Comparison of ENCODE assay signal across 21 cellular contexts in the genomic region with DNA sequence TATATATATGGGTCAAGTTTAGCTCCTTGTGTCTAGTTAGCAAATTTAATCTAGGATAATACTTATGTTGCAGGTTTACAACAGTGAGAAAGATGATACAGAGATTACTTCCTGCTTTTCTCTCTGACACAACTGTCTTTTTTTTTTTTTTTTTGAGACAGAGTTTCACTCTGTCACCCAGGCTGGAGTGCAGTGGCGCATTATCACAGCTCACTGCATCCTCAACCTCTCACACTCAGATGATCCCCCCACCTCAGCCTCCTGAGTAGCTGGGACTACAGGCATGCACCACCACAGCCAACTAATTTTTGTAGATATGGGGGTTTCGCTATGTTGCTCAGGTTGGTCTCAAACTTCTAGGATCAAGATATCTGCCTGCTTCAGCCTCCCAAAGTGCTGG.
"Had no signal": no experiment of that assay in that cellular context is flagged by ENCODE, and none has a peak within 500 bp of the region (broad histone marks: within the 10 kb centered on the region; RNA-seq: fewer than 3 reads in every experiment).

No MANE protein-coding gene starts in this region.

- H3K36me3 Mint-ChIP-seq: activated naive CD4-positive, alpha-beta T cell treated with anti-CD3 and anti-CD28 coated beads, Interleukin-2, amount 50 U/mL, for 72 hours; brain; memory B cell; type B pancreatic cell had no signal

- H3K9me3 ChIP-seq: mucosa of descending colon, pancreas, sigmoid colon had no signal

- H3K4me3 Mint-ChIP-seq: activated CD8-positive, alpha-beta T cell treated with anti-CD3 and anti-CD28 coated beads for 36 hours; activated T-cell treated with anti-CD3 and anti-CD28 coated beads, Interleukin-2, amount 50 U/mL, for 4 hours; brain; effector memory CD8-positive, alpha-beta T cell; memory B cell; naive thymus-derived CD4-positive, alpha-beta T cell; stimulated activated naive CD8-positive, alpha-beta T cell treated with anti-CD3 and anti-CD28 coated beads, Interleukin-15, amount 100 ng/mL, for 72 hours; type B pancreatic cell; WTC11 had no signal

- H3K4me1 ChIP-seq: left ventricle myocardium inferior, pancreas, sigmoid colon had no signal

- DNase-seq: activated CD4-positive, alpha-beta T cell treated with anti-CD3 and anti-CD28 coated beads for 4 hours; activated CD8-positive, alpha-beta T cell treated with anti-CD3 and anti-CD28 coated beads for 36 hours; activated gamma-delta T cell; activated T-cell treated with anti-CD3 and anti-CD28 coated beads, Interleukin-2, amount 50 U/mL, for 4 hours; cerebellar nuclear complex; dermis blood vessel endothelial cell; effector memory CD8-positive, alpha-beta T cell; erythroblast; kidney; left ventricle myocardium inferior; mucosa of descending colon; naive thymus-derived CD4-positive, alpha-beta T cell; pancreas; sigmoid colon; stimulated activated CD4-positive, alpha-beta T cell treated with anti-CD3 and anti-CD28 coated beads, Interleukin-1b, Interleukin-23, amount 100 ng/mL, for 48 hours; stimulated activated naive CD8-positive, alpha-beta T cell treated with anti-CD3 and anti-CD28 coated beads, Interleukin-15, amount 100 ng/mL, for 72 hours had no signal

- H3K36me3 ChIP-seq: left ventricle myocardium inferior, pancreas, sigmoid colon had no signal

- H3K9me3 Mint-ChIP-seq: stimulated activated naive CD8-positive, alpha-beta T cell treated with anti-CD3 and anti-CD28 coated beads, Interleukin-15, amount 100 ng/mL, for 72 hours had no signal

- H3K4me3 ChIP-seq: left ventricle myocardium inferior, mucosa of descending colon, pancreas, sigmoid colon had no signal

- FAIRE-seq: kidney, pancreas had no signal

- H3K27me3 ChIP-seq: pancreas, sigmoid colon had no signal

- ATAC-seq: activated CD8-positive, alpha-beta T cell treated with anti-CD3 and anti-CD28 coated beads for 36 hours; activated naive CD4-positive, alpha-beta T cell treated with anti-CD3 and anti-CD28 coated beads, Interleukin-2, amount 50 U/mL, for 72 hours; activated T-cell treated with anti-CD3 and anti-CD28 coated beads, Interleukin-2, amount 50 U/mL, for 4 hours; effector memory CD8-positive, alpha-beta T cell; mucosa of descending colon; naive thymus-derived CD4-positive, alpha-beta T cell; pancreas; stimulated activated naive CD8-positive, alpha-beta T cell treated with anti-CD3 and anti-CD28 coated beads, Interleukin-15, amount 100 ng/mL, for 72 hours; WTC11 had no signal

- H3K27ac Mint-ChIP-seq: activated CD8-positive, alpha-beta T cell treated with anti-CD3 and anti-CD28 coated beads for 36 hours; activated naive CD4-positive, alpha-beta T cell treated with anti-CD3 and anti-CD28 coated beads, Interleukin-2, amount 50 U/mL, for 72 hours; brain; effector memory CD8-positive, alpha-beta T cell; memory B cell; naive thymus-derived CD4-positive, alpha-beta T cell; stimulated activated naive CD8-positive, alpha-beta T cell treated with anti-CD3 and anti-CD28 coated beads, Interleukin-15, amount 100 ng/mL, for 72 hours; type B pancreatic cell; WTC11 had no signal

- H3K27ac ChIP-seq: left ventricle myocardium inferior, pancreas had no signal

- H3K4me1 Mint-ChIP-seq: brain; memory B cell; naive thymus-derived CD4-positive, alpha-beta T cell; stimulated activated naive CD8-positive, alpha-beta T cell treated with anti-CD3 and anti-CD28 coated beads, Interleukin-15, amount 100 ng/mL, for 72 hours had no signal

- H3K27me3 Mint-ChIP-seq: activated CD8-positive, alpha-beta T cell treated with anti-CD3 and anti-CD28 coated beads for 36 hours; effector memory CD8-positive, alpha-beta T cell; memory B cell; stimulated activated naive CD8-positive, alpha-beta T cell treated with anti-CD3 and anti-CD28 coated beads, Interleukin-15, amount 100 ng/mL, for 72 hours; type B pancreatic cell had no signal
